Comparison of ENCODE assay signal across 8 cellular contexts in genomic region chr15:44736261-44736765, GRCh38. TPM values are rescaled to one million over a fixed set of nuclear protein-coding genes. Genes with fewer than 3 reads are reported as not detected.
DNase-seq lines count a peak whose midpoint lies in the region; ATAC-seq, FAIRE-seq and TF ChIP-seq lines count a peak whose summit lies in the region.

Gene TRIM69, plus strand, starts transcription at chr15:44736528. Its CDS starts 177 bp downstream, at chr15:44736705.

- H3K79me2 ChIP-seq in OCI-LY1 (ENCODE audit: insufficient read depth, low read length), result no peaks in the 10 kb centered on the region

- no peaks in the 10 kb centered on the region for H4K20me1 ChIP-seq in OCI-LY1 (ENCODE audit: insufficient read depth, low read length)

- TF ChIP-seq EP300 in gastroesophageal sphincter (IDR thresholded peaks at IDR 0.05), result no peak

- H3K9me3 ChIP-seq in OCI-LY1 (ENCODE audit: low read length) (no peaks in the 10 kb centered on the region), gastroesophageal sphincter (no peaks in the 10 kb centered on the region)

- H3K9ac ChIP-seq in OCI-LY1 (ENCODE audit: low read length), result peak within 1 kb of the TSS; percentile 27

- no peaks in the 10 kb centered on the region for H3K36me3 ChIP-seq in OCI-LY1 (ENCODE audit: insufficient read depth, low read length)
- H3K36me3 ChIP-seq in gastroesophageal sphincter, result peaks cover 0 to 12% of the 10 kb centered on the region in 2 donors

- no peak for TF ChIP-seq POLR2A in gastroesophageal sphincter (IDR thresholded peaks at IDR 0.05)

- peaks cover 22% of the 10 kb centered on the region for H3K4me1 ChIP-seq in OCI-LY1 (ENCODE audit: insufficient read depth, low read length, severe bottlenecking)
- peaks cover 0 to 23% (median 3%) of the 10 kb centered on the region in 3 donors for H3K4me1 ChIP-seq in gastroesophageal sphincter

- H3F3A ChIP-seq in OCI-LY1 (ENCODE audit: insufficient read depth, low read length), result no peaks in the 10 kb centered on the region

- peak within 1 kb of the TSS; percentile 42 for H3K4me2 ChIP-seq in OCI-LY1 (ENCODE audit: low read length)

- intact Hi-C loops in posterior cingulate gyrus (cut with DNase I), result loop anchor here (2.0 kb wide), 1 partner anchor 72 kb away; no protein-coding TSS in a partner anchor

- WGBS in gastroesophageal sphincter (ENCODE audit: low coverage in 1 of 2), 2 donors, result 73 to 86% methylated on average over 2 to 3 of the region's 3 CpGs

- H3K27me3 ChIP-seq in OCI-LY1 (ENCODE audit: insufficient read depth, low read length), result no peaks in the 10 kb centered on the region
- H3K27me3 ChIP-seq in gastroesophageal sphincter, result no peaks in the 10 kb centered on the region

- ATAC-seq in GM18867 (IDR thresholded peaks at IDR 0.05; ENCODE audit: unreplicated experiment) (peak; percentile 37), gastroesophageal sphincter (no peak)

- no peaks in the 10 kb centered on the region for H3K9me2 ChIP-seq in OCI-LY1 (ENCODE audit: low read depth, low read length)

- H3K4me3 ChIP-seq in OCI-LY1 (ENCODE audit: low read depth, low read length, poor library complexity, severe bottlenecking), result peak within 1 kb of the TSS; percentile 11
- H3K4me3 ChIP-seq in gastroesophageal sphincter, result no peak within 1 kb of the TSS
- H3K4me3 ChIP-seq in skin epidermis, result peak within 1 kb of the TSS in 1 of 7 experiments; percentile 18

- DNase-seq in GOT3 (lab: John Stamatoyannopoulos, UW) (no peak), posterior cingulate gyrus (no peak), NCI-H2171 treated with DMSO at 0.1 percent for 48 hours (lab: John Stamatoyannopoulos, UW) (no peak), HTR-8/SVneo (ENCODE audit: insufficient read length, low spot score) (no peak)

- H2AFZ ChIP-seq in OCI-LY1 (ENCODE audit: low read length), result peak within 1 kb of the TSS; percentile 27

- TF ChIP-seq CTCF in OCI-LY1 (IDR thresholded peaks at IDR 0.05; ENCODE audit: low read length) (no peak), gastroesophageal sphincter (IDR thresholded peaks at IDR 0.05) (no peak)

- FAIRE-seq in HTR-8/SVneo (lab: Jason Lieb, UNC), result no peak

- peak within 1 kb of the TSS; percentile 77 for H3K27ac ChIP-seq in OCI-LY1 (ENCODE audit: low read depth, low read length, poor library complexity, severe bottlenecking)
- peak within 1 kb of the TSS in 3 of 4 donors; percentile 19 to 58 (median 55) for H3K27ac ChIP-seq in gastroesophageal sphincter
- H3K27ac ChIP-seq in skin epidermis, result peak within 1 kb of the TSS in 19 of 21 experiments; percentile 7 to 91 (median 64)

RNA-seq across cellular contexts. Expression of gene TRIM69, which starts in this region (rescaled TPM):
- total RNA-seq in gastroesophageal sphincter, result 10 to 100 TPM; 22.9 to 31.1 (median 24.3) TPM
